1 cellular context compared by ENCODE assay signal in genomic region chr11:75399344-75400109, GRCh38.
TF ChIP-seq lines count a peak whose summit lies in the region.

TSS of gene RPS3 (plus strand) at chr11:75399518. CDS start at chr11:75399548, 30 bp downstream.

TF ChIP-seq in K562, 482 proteins besides CTCF, POLR2A, EP300 and RAD21 (continued from another document and continues in another):
- TF ChIP-seq ZNF609 (CRISPR knock-in tag; IDR thresholded peaks at IDR 0.05; ENCODE audit: borderline replicate concordance) (0 out of 2 replicates have a peak, but pooled peaks have one; percentile 18), THAP12 (CRISPR knock-in tag; IDR thresholded peaks at IDR 0.05) (peak; percentile 77; the same call in 1 of the 2 replicates), RBM34 (IDR thresholded peaks at IDR 0.05; ENCODE audit: borderline replicate concordance, insufficient read depth, low read length) (no peak), TCF7L2 (IDR thresholded peaks at IDR 0.05; ENCODE audit: low read depth, low read length) (no peak), HMGN3 (IDR thresholded peaks at IDR 0.05; ENCODE audit: borderline replicate concordance, extremely low read depth, insufficient read length, low read depth, low read length) (peak; percentile 43), TGIF2 (CRISPR knock-in tag; IDR thresholded peaks at IDR 0.05) (no peak; the same call in 1 of the 2 replicates), ZNF699 (CRISPR knock-in tag; IDR thresholded peaks at IDR 0.05; ENCODE audit: insufficient replicate concordance) (no peak), THRA (IDR thresholded peaks at IDR 0.05) (no peak), ZNF143 (CRISPR knock-in tag; IDR thresholded peaks at IDR 0.05) (peak; percentile 99), SNAPC5 (CRISPR knock-in tag; IDR thresholded peaks at IDR 0.05) (no peak), SRSF7 (optimal IDR thresholded peaks at IDR 0.05; ENCODE audit: low read depth, low read length) (no peak), ZNF354B (CRISPR knock-in tag; IDR thresholded peaks at IDR 0.05) (no peak), HMBOX1 (IDR thresholded peaks at IDR 0.05) (no peak), ZKSCAN1 (IDR thresholded peaks at IDR 0.05; ENCODE audit: low read depth, low read length) (0 out of 2 replicates have a peak, but pooled peaks have one; percentile 46), TFE3 (CRISPR knock-in tag; IDR thresholded peaks at IDR 0.05) (no peak), CREB3L1 (IDR thresholded peaks at IDR 0.05; ENCODE audit: borderline replicate concordance, low read depth) (peak; percentile 71), TFAP4 (CRISPR knock-in tag; IDR thresholded peaks at IDR 0.05; ENCODE audit: borderline replicate concordance) (peak; percentile 87), DIDO1 (tag; IDR thresholded peaks at IDR 0.05; ENCODE audit: low read depth) (peak; percentile 73; the same call in 1 of the 2 replicates), RBM25 (IDR thresholded peaks at IDR 0.05; ENCODE audit: low read depth, low read length, severe bottlenecking) (no peak), KLF13 (tag; IDR thresholded peaks at IDR 0.05; ENCODE audit: borderline replicate concordance, low read depth) (0 out of 2 replicates have a peak, but pooled peaks have one; percentile 57), KLF16 (IDR thresholded peaks at IDR 0.05) (no peak), MECOM (CRISPR knock-in tag; IDR thresholded peaks at IDR 0.05) (0 out of 2 replicates have a peak, but pooled peaks have one; percentile 19), THAP7 (CRISPR knock-in tag; IDR thresholded peaks at IDR 0.05) (0 out of 2 replicates have a peak, but pooled peaks have one; percentile 70), PBX2 (CRISPR knock-in tag; IDR thresholded peaks at IDR 0.05; ENCODE audit: low read depth) (no peak), PBX2 (tag; conservative IDR thresholded peaks at IDR 0.05; ENCODE audit: low read depth) (no peak), COPS2 (conservative IDR thresholded peaks at IDR 0.05) (no peak), MCM7 (IDR thresholded peaks at IDR 0.05) (no peak), ZNF239 (CRISPR knock-in tag; IDR thresholded peaks at IDR 0.05) (no peak; the same call in 1 of the 2 replicates), ZBTB8A (IDR thresholded peaks at IDR 0.05; ENCODE audit: partially characterized antibody) (no peak), HNRNPLL (IDR thresholded peaks at IDR 0.05; ENCODE audit: low read depth, low read length, poor library complexity, severe bottlenecking) (peak; percentile 71), ZNF512 (tag; IDR thresholded peaks at IDR 0.05) (no peak), ZNF217 (CRISPR knock-in tag; IDR thresholded peaks at IDR 0.05) (no peak), ZNF253 (CRISPR knock-in tag; conservative IDR thresholded peaks at IDR 0.05) (no peak), DPF2 (IDR thresholded peaks at IDR 0.05) (peak; percentile 34; the same call in 1 of the 2 replicates), ATF6 (CRISPR knock-in tag; IDR thresholded peaks at IDR 0.05) (peak; percentile 95), EGR1 (conservative IDR thresholded peaks at IDR 0.05) (peak; percentile 81), ZSCAN32 (CRISPR knock-in tag; IDR thresholded peaks at IDR 0.05) (0 out of 2 replicates have a peak, but pooled peaks have one; percentile 15)
